ENCODE assay signal across 8 cellular contexts in the genomic region with DNA sequence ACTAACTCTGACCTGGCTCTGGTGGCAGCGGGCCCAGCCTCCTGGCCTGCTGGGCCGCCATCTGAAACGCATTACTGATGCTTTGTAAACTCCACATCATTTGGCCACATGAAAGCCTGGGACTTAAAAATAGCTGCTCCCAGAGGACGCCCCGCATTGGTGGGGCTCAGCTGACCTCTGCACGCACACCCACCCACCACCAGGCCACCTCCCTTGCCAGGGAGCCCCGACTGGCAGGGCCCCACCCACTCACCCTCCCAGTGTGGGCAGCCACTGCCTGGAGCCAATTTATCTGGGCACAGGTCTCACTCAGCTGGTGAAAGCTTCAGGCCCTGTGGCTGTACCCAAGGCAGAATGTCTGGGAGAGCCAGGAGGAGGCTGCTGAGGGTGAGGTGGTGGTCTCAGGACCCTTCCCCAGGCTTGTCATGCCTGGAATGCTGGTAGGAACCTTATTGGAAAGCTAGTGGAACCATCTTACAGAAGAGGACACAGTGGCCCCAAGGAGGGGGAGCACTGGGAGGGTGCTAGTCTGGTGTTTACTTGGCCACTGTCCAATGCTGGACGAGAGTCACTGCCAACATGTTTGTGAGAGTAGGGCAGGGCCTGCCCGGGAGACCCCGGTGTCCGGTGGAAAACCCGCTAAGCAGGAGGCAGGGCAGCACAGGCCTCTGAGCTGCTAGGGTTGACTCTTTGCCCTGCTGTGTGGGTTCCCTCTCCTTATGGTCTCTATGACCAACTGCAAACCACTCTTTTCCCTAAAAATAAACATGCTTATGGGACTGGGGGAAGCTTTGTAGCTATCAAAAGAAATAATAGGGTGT. TPM values are rescaled to one million over a fixed set of nuclear protein-coding genes. Genes with fewer than 3 reads are reported as not detected.
DNase-seq lines count a peak whose midpoint lies in the region; ATAC-seq and TF ChIP-seq lines count a peak whose summit lies in the region.

No MANE protein-coding gene starts in this region.

- no peak overlapping the region for H3K4me3 ChIP-seq in AG10803 (ENCODE audit: low read length)

- H3K36me3 Mint-ChIP-seq in naive thymus-derived CD8-positive, alpha-beta T cell, result peaks cover 3 to 92% (median 60%) of the 10 kb centered on the region in 3 donors

- no peak for TF ChIP-seq CTCF in AG10803 (conservative IDR thresholded peaks at IDR 0.05; ENCODE audit: low read length)

- no peak for ATAC-seq in naive thymus-derived CD8-positive, alpha-beta T cell
- ATAC-seq in GM19463 (IDR thresholded peaks at IDR 0.05; ENCODE audit: unreplicated experiment) (no peak), HG02973 (IDR thresholded peaks at IDR 0.05; ENCODE audit: unreplicated experiment) (no peak)

- H3K27ac ChIP-seq in cingulate gyrus (ENCODE audit: low read depth, low read length), result peak overlapping the region; percentile 69

- peak overlapping the region; percentile 91 to 99 (median 97) for H3K27ac Mint-ChIP-seq in naive thymus-derived CD8-positive, alpha-beta T cell

- peak; percentile 95 for DNase-seq in AG10803 (ENCODE audit: low read depth)
- DNase-seq in NCI-H446 treated with DMSO at 0.1 percent for 48 hours (lab: John Stamatoyannopoulos, UW), result peak; percentile 49
- no peak for DNase-seq in naive thymus-derived CD8-positive, alpha-beta T cell
- no peak for DNase-seq in stimulated activated naive CD4-positive, alpha-beta T cell treated with Interleukin-2 at 50 U/mL for 16 hours (lab: John Stamatoyannopoulos, UW)
- DNase-seq in NCI-H187 treated with DMSO at 0.1 percent for 48 hours (lab: John Stamatoyannopoulos, UW), result no peak

- no peaks in the 10 kb centered on the region for H3K27me3 Mint-ChIP-seq in naive thymus-derived CD8-positive, alpha-beta T cell

- no peaks in the 10 kb centered on the region for H3K9me3 Mint-ChIP-seq in naive thymus-derived CD8-positive, alpha-beta T cell

- peak overlapping the region; percentile 93 to 100 (median 98) for H3K4me3 Mint-ChIP-seq in naive thymus-derived CD8-positive, alpha-beta T cell

- POLR2A ChIA-PET in naive thymus-derived CD8-positive, alpha-beta T cell (lab: Charles Lee), result interaction anchor here (0.6 to 3.3 kb wide), 3 partner anchors 51 to 401 kb away, joined by 3 to 12 read pairs (median 4); partner anchors contain the start of genes JADE2 and SKP1

- H3K4me1 Mint-ChIP-seq in naive thymus-derived CD8-positive, alpha-beta T cell, result peaks cover 47 to 100% (median 91%) of the 10 kb centered on the region in 4 donors

RNA-seq across cellular contexts. Expression of gene TCF7, which starts 10.9 kb away (rescaled TPM):
- total RNA-seq in naive thymus-derived CD8-positive, alpha-beta T cell, result 100 to 1,000 TPM; 910 to 911 TPM
- polyA plus RNA-seq in naive thymus-derived CD8-positive, alpha-beta T cell, result 100 to 1,000 TPM; 207 to 600 (median 328) TPM

RNA-seq across cellular contexts. Expression of gene SKP1, which starts 51.3 kb away (rescaled TPM):
- total RNA-seq in naive thymus-derived CD8-positive, alpha-beta T cell, result 100 to 1,000 TPM; 250 to 262 TPM
- 1,000 to 10,000 TPM; 1,138 to 1,312 (median 1,209) TPM for polyA plus RNA-seq in naive thymus-derived CD8-positive, alpha-beta T cell

Comparison
In these comparisons a context has a peak if more than half of its experiments do, and no peak if none do; other contexts are left out.
1. DNase-seq: peak in AG10803 (single experiment) and NCI-H446 treated with DMSO at 0.1 percent for 48 hours (single experiment); none in naive thymus-derived CD8-positive, alpha-beta T cell (0 of 10), stimulated activated naive CD4-positive, alpha-beta T cell treated with Interleukin-2 at 50 U/mL for 16 hours (single experiment) and NCI-H187 treated with DMSO at 0.1 percent for 48 hours (single experiment).